In genomic region chr5:176653401-176653800, GRCh38 we compare ENCODE assay signal across 8 cellular contexts. TPM values are rescaled to one million over a fixed set of nuclear protein-coding genes. Genes with fewer than 3 reads are reported as not detected.
DNase-seq lines count a peak whose midpoint lies in the region; ATAC-seq and TF ChIP-seq lines count a peak whose summit lies in the region.

No MANE protein-coding gene starts in this region.

- no peaks in the 10 kb centered on the region for H4K20me1 ChIP-seq in mammary epithelial cell (ENCODE audit: insufficient read depth, low read length)

- H3K4me1 ChIP-seq in mammary epithelial cell (ENCODE audit: insufficient read depth, low read length) (peaks cover 19% of the 10 kb centered on the region), right atrium auricular region (peaks cover 0 to 11% of the 10 kb centered on the region in 2 donors)

- H3K27ac ChIP-seq in mammary epithelial cell (ENCODE audit: insufficient read depth, low read depth, low read length) (no peak overlapping the region), right atrium auricular region (no peak overlapping the region)

- H3K9ac ChIP-seq in mammary epithelial cell (ENCODE audit: insufficient read depth, low read length), result no peak overlapping the region

- H3K36me3 Mint-ChIP-seq in activated CD4-positive, alpha-beta T cell treated with anti-CD3 and anti-CD28 coated beads for 36 hours (ENCODE audit: low read depth), result peaks cover 16% of the 10 kb centered on the region
- H3K36me3 Mint-ChIP-seq in Calu3 (ENCODE audit: insufficient read depth, unreplicated experiment), result peaks cover 22% of the 10 kb centered on the region

- ATAC-seq in activated CD4-positive, alpha-beta T cell treated with anti-CD3 and anti-CD28 coated beads for 36 hours, result peak; percentile 82
- no peak for ATAC-seq in GM21723 (IDR thresholded peaks at IDR 0.05; ENCODE audit: unreplicated experiment)

- 28% methylated on average over 5 of the region's 5 CpGs for WGBS in mammary epithelial cell (ENCODE audit: low coverage, missing lambda C conversion rate)

- BruUV-seq in mammary epithelial cell (replicated peaks; lab: Mats Ljungman, UMichigan), result no TSS peak
- no TSS peak for BruUV-seq in Calu3 (replicated peaks; lab: Mats Ljungman, UMichigan)

- H3K79me2 ChIP-seq in mammary epithelial cell (ENCODE audit: insufficient read depth, low read length), result peaks cover 29% of the 10 kb centered on the region

- intact Hi-C loops in activated CD4-positive, alpha-beta T cell treated with anti-CD3 and anti-CD28 coated beads for 36 hours (cut with DNase I, micrococcal nuclease), result loop anchor here in 1 of 2 experiments (5.0 kb wide), 1 partner anchor 249 kb away; no protein-coding TSS in a partner anchor
- intact Hi-C loops in mammary epithelial cell (cut with micrococcal nuclease), result loop anchor here (10.0 kb wide), 1 partner anchor 651 kb away; the partner anchor contains the start of genes PRELID1 and RAB24
- intact Hi-C loops in Calu3 (cut with micrococcal nuclease; ENCODE audit: unreplicated experiment), result loop anchor here (2.0 kb wide), 1 partner anchor 87 kb away; no protein-coding TSS in a partner anchor

- no peak overlapping the region for H3K4me3 ChIP-seq in mammary epithelial cell (replicated peaks in 1 of 3; ENCODE audit: insufficient read depth in 1 of 3, low read depth in 2 of 3, low read length in 3 of 3)
- no peak overlapping the region for H3K4me3 ChIP-seq in right atrium auricular region

- in situ Hi-C loops in mammary epithelial cell (cut with MboI; ENCODE audit: low sequenced_read_pairs in 2 of 2), result loop anchor here (10.0 to 25.0 kb wide), 3 partner anchors 259 to 609 kb away; no protein-coding TSS in a partner anchor

- no peak for TF ChIP-seq CTCF in mammary epithelial cell (conservative IDR thresholded peaks at IDR 0.05 in 1 of 2, IDR thresholded peaks at IDR 0.05 in 1 of 2; ENCODE audit: extremely low read depth in 1 of 2, insufficient read depth in 1 of 2, low read depth in 1 of 2, low read length in 2 of 2)
- TF ChIP-seq CTCF in GM10266 (IDR thresholded peaks at IDR 0.05; ENCODE audit: control insufficient read depth, insufficient read depth, low read depth, missing control alignments), result no peak
- no peak for TF ChIP-seq CTCF in Calu3 (IDR thresholded peaks at IDR 0.05; ENCODE audit: unreplicated experiment)
- no peak for TF ChIP-seq CTCF in right atrium auricular region (IDR thresholded peaks at IDR 0.05)

- H3K9me3 ChIP-seq in mammary epithelial cell (replicated peaks; ENCODE audit: insufficient read depth, low read length), result no peaks in the 10 kb centered on the region
- no peaks in the 10 kb centered on the region for H3K9me3 ChIP-seq in right atrium auricular region

- no peaks in the 10 kb centered on the region for H3K27me3 Mint-ChIP-seq in activated CD4-positive, alpha-beta T cell treated with anti-CD3 and anti-CD28 coated beads for 36 hours
- no peaks in the 10 kb centered on the region for H3K27me3 Mint-ChIP-seq in Calu3 (ENCODE audit: unreplicated experiment)

- POLR2A ChIA-PET in activated CD4-positive, alpha-beta T cell treated with anti-CD3 and anti-CD28 coated beads for 36 hours (lab: Charles Lee), result interaction anchor here (1.1 kb wide), 1 partner anchor 118 kb away, joined by 4 read pairs; no protein-coding TSS in a partner anchor

- peak overlapping the region; percentile 1 for H3K4me3 Mint-ChIP-seq in activated CD4-positive, alpha-beta T cell treated with anti-CD3 and anti-CD28 coated beads for 36 hours
- H3K4me3 Mint-ChIP-seq in Calu3 (ENCODE audit: low read depth, unreplicated experiment), result no peak overlapping the region

- H3K4me2 ChIP-seq in mammary epithelial cell (ENCODE audit: insufficient read depth, low read depth, low read length), result no peak overlapping the region

- H3K9me3 Mint-ChIP-seq in activated CD4-positive, alpha-beta T cell treated with anti-CD3 and anti-CD28 coated beads for 36 hours (ENCODE audit: low read depth), result no peaks in the 10 kb centered on the region
- no peaks in the 10 kb centered on the region for H3K9me3 Mint-ChIP-seq in Calu3 (ENCODE audit: low read depth, unreplicated experiment)

- DNase-seq in ELR (ENCODE audit: low read depth) (peak; percentile 39), mammary epithelial cell (peak; percentile 63), GM10266 (ENCODE audit: extremely low spot score) (no peak), Calu3 (no peak), right atrium auricular region (ENCODE audit: low spot score) (no peak)
- DNase-seq in activated CD4-positive, alpha-beta T cell treated with anti-CD3 and anti-CD28 coated beads for 36 hours, result peak; percentile 89
- peak; percentile 86 for DNase-seq in stimulated activated CD4-positive, alpha-beta T cell treated with anti-CD3 and anti-CD28 coated beads, Interleukin-1b, Interleukin-23, amount 100 ng/mL, for 48 hours

- no peak overlapping the region for H2AFZ ChIP-seq in mammary epithelial cell (ENCODE audit: low read depth, low read length)

- H3K27me3 ChIP-seq in mammary epithelial cell (ENCODE audit: insufficient read depth, low read length) (no peaks in the 10 kb centered on the region), right atrium auricular region (no peaks in the 10 kb centered on the region)

- CTCF ChIA-PET in activated CD4-positive, alpha-beta T cell treated with anti-CD3 and anti-CD28 coated beads for 36 hours (lab: Charles Lee), result interaction anchor here (0.6 to 1.2 kb wide), 2 partner anchors 117 to 418 kb away, joined by 3 to 4 read pairs; no protein-coding TSS in a partner anchor
- CTCF ChIA-PET in mammary epithelial cell (lab: Charles Lee; ENCODE audit: low non-redundant PET) (no interaction called here), Calu3 (lab: Charles Lee) (no interaction called here)

- H3K27ac Mint-ChIP-seq in activated CD4-positive, alpha-beta T cell treated with anti-CD3 and anti-CD28 coated beads for 36 hours, result peak overlapping the region; percentile 43
- H3K27ac Mint-ChIP-seq in Calu3 (ENCODE audit: unreplicated experiment), result no peak overlapping the region

- dilution Hi-C loops in mammary epithelial cell (cut with HindIII; ENCODE audit: low sequenced_read_pairs), result no loop called here

- H3K36me3 ChIP-seq in mammary epithelial cell (ENCODE audit: insufficient read depth, low read length), result peaks cover 2% of the 10 kb centered on the region
- H3K36me3 ChIP-seq in right atrium auricular region, result peaks cover 24% of the 10 kb centered on the region

- peaks cover 54% of the 10 kb centered on the region for H3K4me1 Mint-ChIP-seq in activated CD4-positive, alpha-beta T cell treated with anti-CD3 and anti-CD28 coated beads for 36 hours
- peaks cover 34% of the 10 kb centered on the region for H3K4me1 Mint-ChIP-seq in Calu3 (ENCODE audit: low read depth, unreplicated experiment)

RNA-seq across cellular contexts. Expression of gene TSPAN17, which starts 6.1 kb away (rescaled TPM):
- total RNA-seq in activated CD4-positive, alpha-beta T cell treated with anti-CD3 and anti-CD28 coated beads for 36 hours, result 10 to 100 TPM; 19.4 to 25.2 TPM
- 10 to 100 TPM; 47.4 to 48.8 TPM for total RNA-seq in mammary epithelial cell
- 39.2 TPM for polyA plus RNA-seq in mammary epithelial cell
- 36.0 TPM for polyA minus RNA-seq in mammary epithelial cell
- total RNA-seq in Calu3 (2022), result 66.3 and 67.7 TPM in 2 replicates
- 10 to 100 TPM; 15.0 to 20.4 TPM for total RNA-seq in right atrium auricular region

RNA-seq across cellular contexts. Expression of gene EIF4E1B, which starts 22.9 kb away (rescaled TPM):
- not detected for total RNA-seq in activated CD4-positive, alpha-beta T cell treated with anti-CD3 and anti-CD28 coated beads for 36 hours
- not detected for total RNA-seq in mammary epithelial cell
- polyA plus RNA-seq in mammary epithelial cell, result not detected
- polyA minus RNA-seq in mammary epithelial cell, result not detected
- total RNA-seq in Calu3 (2022), result not detected in 2 replicates
- not detected for total RNA-seq in right atrium auricular region

RNA-seq across cellular contexts. Expression of gene SNCB, which starts 23.1 kb away (rescaled TPM):
- total RNA-seq in activated CD4-positive, alpha-beta T cell treated with anti-CD3 and anti-CD28 coated beads for 36 hours, result under 1 TPM; 0.46 to 0.55 TPM
- 1 to 10 TPM in 1 of 2 donors, not detected in 1; 1.2 TPM for total RNA-seq in mammary epithelial cell
- polyA plus RNA-seq in mammary epithelial cell, result 0.42 TPM
- polyA minus RNA-seq in mammary epithelial cell, result not detected
- not detected in 2 replicates for total RNA-seq in Calu3 (2022)
- total RNA-seq in right atrium auricular region, result under 1 TPM in 1 of 2 donors, not detected in 1; 0.67 TPM

RNA-seq across cellular contexts. Expression of gene GPRIN1, which starts 43.4 kb away (rescaled TPM):
- total RNA-seq in activated CD4-positive, alpha-beta T cell treated with anti-CD3 and anti-CD28 coated beads for 36 hours, result 1 to 10 TPM; 3.8 to 4.1 TPM
- 1 to 10 TPM; 4.7 to 8.7 TPM for total RNA-seq in mammary epithelial cell
- 3.7 TPM for polyA plus RNA-seq in mammary epithelial cell
- 7.2 TPM for polyA minus RNA-seq in mammary epithelial cell
- total RNA-seq in Calu3 (2022), result 11.5 and 12.6 TPM in 2 replicates
- under 1 TPM; 0.22 to 0.79 TPM for total RNA-seq in right atrium auricular region

Comparison
In these comparisons a context has a peak if more than half of its experiments do, and no peak if none do; other contexts are left out.
1. DNase-seq: peak in ELR (single experiment), activated CD4-positive, alpha-beta T cell treated with anti-CD3 and anti-CD28 coated beads for 36 hours (single experiment), mammary epithelial cell (single experiment) and stimulated activated CD4-positive, alpha-beta T cell treated with anti-CD3 and anti-CD28 coated beads, Interleukin-1b, Interleukin-23, amount 100 ng/mL, for 48 hours (single experiment); none in GM10266 (single experiment), Calu3 (single experiment) and right atrium auricular region (single experiment).